26 cellular contexts compared by ENCODE assay signal in genomic region chr19:11252665-11253355, GRCh38. TPM values are rescaled to one million over a fixed set of nuclear protein-coding genes. Genes with fewer than 3 reads are reported as not detected.
A peak's percentile ranks its signal among the peaks of the same experiment; 100 is the strongest.
DNase-seq lines count a peak whose midpoint lies in the region; ATAC-seq and TF ChIP-seq lines count a peak whose summit lies in the region.
"Had no signal": no experiment of that assay in that cellular context is flagged by ENCODE, and none has a peak within 500 bp of the region (broad histone marks: within the 10 kb centered on the region; RNA-seq: fewer than 3 reads in every experiment).

No MANE protein-coding gene starts in this region.

- H2BK120ac ChIP-seq in mesendoderm (ENCODE audit: low read depth, low read length), result no peak overlapping the region

- H3K23ac ChIP-seq in mesendoderm (ENCODE audit: low read length), result no peak overlapping the region

- no peak overlapping the region for H4K5ac ChIP-seq in mesendoderm (ENCODE audit: low read length)

- TF ChIP-seq EP300 in esophagus muscularis mucosa (IDR thresholded peaks at IDR 0.05), result no peak

- H3K9ac ChIP-seq in mesendoderm (ENCODE audit: low read length), result no peak overlapping the region

- CTCF ChIA-PET in HEK293 (lab: Yijun Ruan, JAX), result interaction anchor here (0.9 to 1.5 kb wide), 2 partner anchors 9 to 10 kb away, joined by 5 to 6 read pairs; no protein-coding TSS in a partner anchor

- H3K79me2 ChIP-seq in mesendoderm (ENCODE audit: control insufficient read depth, insufficient read depth, low read length), result no peaks in the 10 kb centered on the region

- H3K79me1 ChIP-seq in mesendoderm (ENCODE audit: low read length), result no peaks in the 10 kb centered on the region

- H3K56ac ChIP-seq in mesendoderm (ENCODE audit: low read length), result no peak overlapping the region

- no peak overlapping the region for H3K4ac ChIP-seq in mesendoderm (ENCODE audit: low read depth, low read length)

- no peak overlapping the region for H3K4me2 ChIP-seq in mesendoderm (ENCODE audit: low read length)

- no peak overlapping the region for H2BK5ac ChIP-seq in mesendoderm (ENCODE audit: low read length)

- H3K36me3 ChIP-seq in HEK293 (ENCODE audit: control insufficient read depth in 2 of 2, insufficient read depth in 1 of 2, low read length in 2 of 2) (peaks cover 0 to 29% of the 10 kb centered on the region in 2 experiments; a peak in 2 of 3 replicates), esophagus muscularis mucosa (peaks cover 21 to 54% (median 44%) of the 10 kb centered on the region in 4 donors), mesendoderm (ENCODE audit: control insufficient read depth, insufficient read depth, low read length) (peaks cover 4% of the 10 kb centered on the region), spleen (peaks cover 0 to 48% (median 7%) of the 10 kb centered on the region in 6 donors)

- DNase-seq in esophagus muscularis mucosa (ENCODE audit: extremely low spot score), result no peak
- peak; percentile 45 for DNase-seq in mesendoderm
- DNase-seq in spleen, result no peak
- no peak for DNase-seq in NCI-H2227 (lab: John Stamatoyannopoulos, UW; ENCODE audit: unreplicated experiment)
- no peak for DNase-seq in DMS 273 (lab: John Stamatoyannopoulos, UW; ENCODE audit: unreplicated experiment)
- DNase-seq: activated CD4-positive, alpha-beta T cell treated with anti-CD3 and anti-CD28 coated beads for 36 hours; C1 segment of cervical spinal cord; cerebellar nuclear complex; effector CD4-positive, alpha-beta T cell; kidney glomerular epithelial cell; MG63; mucosa of descending colon; NCI-H1417 treated with DMSO at 0.1 percent for 48 hours; NCI-H510A; NK-92 treated with Interleukin-12 subunit alpha and Interleukin-12 subunit beta, amount 100 ng/mL, for 24 hours had no signal

- no peaks in the 10 kb centered on the region for H3K9me3 ChIP-seq in HEK293 (ENCODE audit: control insufficient read depth, insufficient read depth, low read depth, low read length)
- H3K9me3 ChIP-seq in esophagus muscularis mucosa, result no peaks in the 10 kb centered on the region
- H3K9me3 ChIP-seq in spleen, result no peaks in the 10 kb centered on the region
- H3K9me3 ChIP-seq: MG63, mucosa of descending colon, SJSA1 had no signal

- TF ChIP-seq POLR2A in esophagus muscularis mucosa (IDR thresholded peaks at IDR 0.05; ENCODE audit: low read depth), result no peak
- TF ChIP-seq POLR2A in spleen (IDR thresholded peaks at IDR 0.05), result no peak

- H2AK5ac ChIP-seq in mesendoderm (ENCODE audit: low read length), result no peak overlapping the region

- ATAC-seq in GM21529 (IDR thresholded peaks at IDR 0.05; ENCODE audit: unreplicated experiment) (no peak), GM18868 (IDR thresholded peaks at IDR 0.05; ENCODE audit: unreplicated experiment) (no peak)
- ATAC-seq: activated CD4-positive, alpha-beta T cell treated with anti-CD3 and anti-CD28 coated beads for 36 hours; mucosa of descending colon; Panc1 had no signal

- H3K27ac ChIP-seq in HEK293 (ENCODE audit: extremely low read depth, low read depth, low read length) (no peak overlapping the region), esophagus muscularis mucosa (replicated peaks in 1 of 4) (peak overlapping the region; percentile 47 to 69 (median 64)), mesendoderm (ENCODE audit: low read depth, low read length) (no peak overlapping the region), spleen (peak overlapping the region in 6 of 8 donors; percentile 27 to 69 (median 48))
- H3K27ac ChIP-seq: SJSA1 had no signal

- TF ChIP-seq CTCF in HEK293 (tag by site-specific recombination; IDR thresholded peaks at IDR 0.05), result no peak
- TF ChIP-seq CTCF in esophagus muscularis mucosa (IDR thresholded peaks at IDR 0.05), result no peak
- TF ChIP-seq CTCF in spleen (IDR thresholded peaks at IDR 0.05 in 8 of 11, conservative IDR thresholded peaks at IDR 0.05 in 3 of 11), result no peak

- H3K18ac ChIP-seq in mesendoderm (ENCODE audit: low read length), result no peak overlapping the region

- POLR2A ChIA-PET in HEK293 (lab: Yijun Ruan, JAX), result no interaction called here

- no peak overlapping the region for H2BK15ac ChIP-seq in mesendoderm (replicated peaks; ENCODE audit: low read depth)

- H3K4me3 ChIP-seq in HEK293 (ENCODE audit: low read depth, low read length) (no peak overlapping the region), esophagus muscularis mucosa (no peak overlapping the region), mesendoderm (ENCODE audit: low read length) (no peak overlapping the region), spleen (no peak overlapping the region)
- H3K4me3 ChIP-seq: MG63, mucosa of descending colon, SJSA1 had no signal

- intact Hi-C loops in esophagus muscularis mucosa (cut with DNase I), result no loop called here
- intact Hi-C loops in spleen (cut with DNase I; ENCODE audit: low total_unique reads), result no loop called here

- H3K27me3 ChIP-seq in esophagus muscularis mucosa, result no peaks in the 10 kb centered on the region
- H3K27me3 ChIP-seq in mesendoderm (ENCODE audit: insufficient read depth, low read length, poor library complexity), result no peaks in the 10 kb centered on the region
- no peaks in the 10 kb centered on the region for H3K27me3 ChIP-seq in spleen (replicated peaks in 1 of 7)
- H3K27me3 ChIP-seq: MG63, SJSA1 had no signal

- H4K8ac ChIP-seq in mesendoderm (ENCODE audit: low read depth, low read length), result no peak overlapping the region

- no peaks in the 10 kb centered on the region for H3K4me1 ChIP-seq in HEK293 (ENCODE audit: control insufficient read depth, insufficient read depth, low read length)
- H3K4me1 ChIP-seq in esophagus muscularis mucosa, result peaks cover 34 to 48% (median 41%) of the 10 kb centered on the region in 4 donors
- no peaks in the 10 kb centered on the region for H3K4me1 ChIP-seq in mesendoderm (ENCODE audit: control insufficient read depth, low read depth, low read length)
- peaks cover 6 to 51% (median 29%) of the 10 kb centered on the region in 6 donors for H3K4me1 ChIP-seq in spleen
- H3K4me1 ChIP-seq: SJSA1 had no signal

- WGBS in esophagus muscularis mucosa, result 90% methylated on average over 19 of the region's 19 CpGs
- no CpG with 5 or more reads among the region's 19 CpGs for WGBS in mesendoderm (ENCODE audit: extremely low coverage, insufficient coverage, low lambda C conversion rate)
- WGBS in spleen, 5 donors, result 80 to 86% (median 81%) methylated on average over 19 of the region's 19 CpGs

TF ChIP-seq in HEK293, 187 proteins besides CTCF, POLR2A, EP300 and RAD21 (continues in another document):
- TF ChIP-seq ZNF473 (tag by site-specific recombination; IDR thresholded peaks at IDR 0.05) (no peak), ZNF660 (tag by site-specific recombination; IDR thresholded peaks at IDR 0.05) (no peak), PATZ1 (tag by site-specific recombination; IDR thresholded peaks at IDR 0.05) (0 out of 2 replicates have a peak, but pooled peaks have one; percentile 30), SCRT1 (tag by site-specific recombination; IDR thresholded peaks at IDR 0.05; ENCODE audit: borderline replicate concordance) (no peak), KLF17 (tag by site-specific recombination; IDR thresholded peaks at IDR 0.05) (peak; percentile 37; the same call in 1 of the 2 replicates), GLI2 (tag by site-specific recombination; IDR thresholded peaks at IDR 0.05; ENCODE audit: borderline replicate concordance, low read depth) (no peak), ZNF391 (tag by site-specific recombination; IDR thresholded peaks at IDR 0.05; ENCODE audit: borderline replicate concordance, low read depth) (no peak), ZNF677 (tag by site-specific recombination; IDR thresholded peaks at IDR 0.05) (no peak), ZNF548 (tag by site-specific recombination; IDR thresholded peaks at IDR 0.05) (no peak), SETDB1 (IDR thresholded peaks at IDR 0.05; ENCODE audit: insufficient read length, low read length) (no peak), ZNF335 (tag by site-specific recombination; conservative IDR thresholded peaks at IDR 0.05) (no peak)

RNA-seq across cellular contexts. Expression of gene DOCK6, which starts 9.5 kb away (rescaled TPM):
- total RNA-seq in esophagus muscularis mucosa, result 10 to 100 TPM; 32.6 to 51.0 (median 40.1) TPM
- 15.1 TPM for polyA plus RNA-seq in mesendoderm (2013, experiment 1 of 2)
- 15.3 TPM for polyA plus RNA-seq in mesendoderm (2013, experiment 2 of 2)
- total RNA-seq in spleen, result 100 to 1,000 TPM in 1 of 7 donors, 10 to 100 TPM in 6; 26.2 to 105 (median 57.3) TPM
- 10 to 100 TPM; 12.5 to 45.8 (median 40.2) TPM for polyA plus RNA-seq in spleen
- polyA plus RNA-seq: neural cell had no signal

RNA-seq across cellular contexts. Expression of gene ANGPTL8, which starts 13.4 kb away (rescaled TPM):
- total RNA-seq in esophagus muscularis mucosa (1 to 10 TPM in 1 of 4 donors, not detected in 3; 2.0 TPM), spleen (not detected)
- polyA plus RNA-seq in mesendoderm (2013, experiment 1 of 2), result not detected
- polyA plus RNA-seq in mesendoderm (2013, experiment 2 of 2), result not detected
- polyA plus RNA-seq in spleen, result under 1 TPM in 1 of 3 donors, not detected in 2; 0.30 TPM
- total RNA-seq: activated CD4-positive, alpha-beta T cell treated with anti-CD3 and anti-CD28 coated beads for 36 hours; esophagus mucosa; H1; mucosa of descending colon; renal cortical epithelial cell; T-helper 1 cell treated with Interleukin-12 subunit alpha and Interleukin-12 subunit beta and Interleukin-4 antibody, amounts not matched to agents 30 ng/mL and 1 ng/mL, for 36 hours had no signal
- polyA plus RNA-seq: H1, IgD-negative memory B cell, neural cell had no signal

RNA-seq across cellular contexts. Expression of gene TSPAN16, which starts 43.1 kb away (rescaled TPM):
- total RNA-seq in esophagus muscularis mucosa (not detected), spleen (not detected)
- not detected for polyA plus RNA-seq in mesendoderm (2013, experiment 1 of 2)
- not detected for polyA plus RNA-seq in mesendoderm (2013, experiment 2 of 2)
- not detected for polyA plus RNA-seq in spleen
- total RNA-seq: activated CD4-positive, alpha-beta T cell treated with anti-CD3 and anti-CD28 coated beads for 36 hours; esophagus mucosa; H1; mucosa of descending colon; renal cortical epithelial cell; T-helper 1 cell treated with Interleukin-12 subunit alpha and Interleukin-12 subunit beta and Interleukin-4 antibody, amounts not matched to agents 30 ng/mL and 1 ng/mL, for 36 hours had no signal
- polyA plus RNA-seq: H1, IgD-negative memory B cell, neural cell had no signal

RNA-seq across cellular contexts. Expression of gene KANK2, which starts 55.5 kb away (rescaled TPM):
- total RNA-seq in esophagus muscularis mucosa, result 1,000 to 10,000 TPM; 1,125 to 1,746 (median 1,157) TPM
- 35.4 TPM for polyA plus RNA-seq in mesendoderm (2013, experiment 1 of 2)
- polyA plus RNA-seq in mesendoderm (2013, experiment 2 of 2), result 33.2 TPM
- 100 to 1,000 TPM in 4 of 7 donors, 10 to 100 TPM in 3; 47.7 to 144 (median 117) TPM for total RNA-seq in spleen
- polyA plus RNA-seq in spleen, result 10 to 100 TPM; 16.3 to 34.9 (median 20.1) TPM
- polyA plus RNA-seq: IgD-negative memory B cell had no signal

Comparison
In these comparisons a context has a peak if more than half of its experiments do, and no peak if none do; other contexts are left out.
1. H3K27ac ChIP-seq: peak in esophagus muscularis mucosa (4 of 4) and spleen (6 of 8); none in HEK293 (single experiment) and mesendoderm (single experiment).